ENCODE assay signal across 21 cellular contexts in genomic region chrX:112571388-112571787, GRCh38.
A peak's percentile ranks its signal among the peaks of the same experiment; 100 is the strongest.
DNase-seq lines count a peak whose midpoint lies in the region; ATAC-seq lines count a peak whose summit lies in the region.
"Had no signal": no experiment of that assay in that cellular context is flagged by ENCODE, and none has a peak within 500 bp of the region (broad histone marks: within the 10 kb centered on the region; RNA-seq: fewer than 3 reads in every experiment).

No MANE protein-coding gene starts in this region.

- DNase-seq in NCI-H146 treated with DMSO at 0.1 percent for 48 hours (lab: John Stamatoyannopoulos, UW; ENCODE audit: unreplicated experiment) (no peak), T-helper 2 cell (no peak), NCI-H2029 (lab: John Stamatoyannopoulos, UW) (no peak)
- DNase-seq: Calu3; CD8-positive, alpha-beta T cell; GF-D8; HFFc6; Karpas-422; NCI-H1436; NCI-H2081; NCI-H226; NCI-H524; NCI-H82; OCI-M1; RPMI8226; SHP77 treated with DMSO at 0.1 percent for 48 hours; SK-N-SH had no signal

- ATAC-seq in GM18907 (IDR thresholded peaks at IDR 0.05; ENCODE audit: unreplicated experiment): peak; percentile 86
- ATAC-seq in HG02610 (IDR thresholded peaks at IDR 0.05; ENCODE audit: unreplicated experiment): peak; percentile 72
- ATAC-seq in HG03354 (IDR thresholded peaks at IDR 0.05; ENCODE audit: poor library complexity, severe bottlenecking, unreplicated experiment): peak; percentile 84
- ATAC-seq in GM19467 (IDR thresholded peaks at IDR 0.05; ENCODE audit: unreplicated experiment): no peak
- ATAC-seq: CD8-positive, alpha-beta T cell had no signal
